1 cellular context compared by ENCODE assay signal in genomic region chr14:50116221-50116956, GRCh38.
A peak's percentile ranks its signal among the peaks of the same experiment; 100 is the strongest.
TF ChIP-seq lines count a peak whose summit lies in the region.

Gene VCPKMT (minus strand): TSS chr14:50116572. CDS start chr14:50116552, 20 bp downstream.

TF ChIP-seq in WTC11, 78 proteins besides CTCF, POLR2A, EP300 and RAD21 (continued from another document):
- TF ChIP-seq, protein P1, sequence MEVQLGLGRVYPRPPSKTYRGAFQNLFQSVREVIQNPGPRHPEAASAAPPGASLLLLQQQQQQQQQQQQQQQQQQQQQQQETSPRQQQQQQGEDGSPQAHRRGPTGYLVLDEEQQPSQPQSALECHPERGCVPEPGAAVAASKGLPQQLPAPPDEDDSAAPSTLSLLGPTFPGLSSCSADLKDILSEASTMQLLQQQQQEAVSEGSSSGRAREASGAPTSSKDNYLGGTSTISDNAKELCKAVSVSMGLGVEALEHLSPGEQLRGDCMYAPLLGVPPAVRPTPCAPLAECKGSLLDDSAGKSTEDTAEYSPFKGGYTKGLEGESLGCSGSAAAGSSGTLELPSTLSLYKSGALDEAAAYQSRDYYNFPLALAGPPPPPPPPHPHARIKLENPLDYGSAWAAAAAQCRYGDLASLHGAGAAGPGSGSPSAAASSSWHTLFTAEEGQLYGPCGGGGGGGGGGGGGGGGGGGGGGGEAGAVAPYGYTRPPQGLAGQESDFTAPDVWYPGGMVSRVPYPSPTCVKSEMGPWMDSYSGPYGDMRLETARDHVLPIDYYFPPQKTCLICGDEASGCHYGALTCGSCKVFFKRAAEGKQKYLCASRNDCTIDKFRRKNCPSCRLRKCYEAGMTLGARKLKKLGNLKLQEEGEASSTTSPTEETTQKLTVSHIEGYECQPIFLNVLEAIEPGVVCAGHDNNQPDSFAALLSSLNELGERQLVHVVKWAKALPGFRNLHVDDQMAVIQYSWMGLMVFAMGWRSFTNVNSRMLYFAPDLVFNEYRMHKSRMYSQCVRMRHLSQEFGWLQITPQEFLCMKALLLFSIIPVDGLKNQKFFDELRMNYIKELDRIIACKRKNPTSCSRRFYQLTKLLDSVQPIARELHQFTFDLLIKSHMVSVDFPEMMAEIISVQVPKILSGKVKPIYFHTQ (CRISPR knock-in tag; IDR thresholded peaks at IDR 0.05), result peak; percentile 63; the same call in 1 of the 2 replicates
- TF ChIP-seq GABPB1 (CRISPR knock-in tag; IDR thresholded peaks at IDR 0.05), result peak; percentile 53
- peak; percentile 100 for TF ChIP-seq SP1 (CRISPR knock-in tag; conservative IDR thresholded peaks at IDR 0.05)
- TF ChIP-seq ZNF416 (CRISPR knock-in tag; IDR thresholded peaks at IDR 0.05), result 0 out of 2 replicates have a peak, but pooled peaks have one; percentile 55
- TF ChIP-seq, protein P2, sequence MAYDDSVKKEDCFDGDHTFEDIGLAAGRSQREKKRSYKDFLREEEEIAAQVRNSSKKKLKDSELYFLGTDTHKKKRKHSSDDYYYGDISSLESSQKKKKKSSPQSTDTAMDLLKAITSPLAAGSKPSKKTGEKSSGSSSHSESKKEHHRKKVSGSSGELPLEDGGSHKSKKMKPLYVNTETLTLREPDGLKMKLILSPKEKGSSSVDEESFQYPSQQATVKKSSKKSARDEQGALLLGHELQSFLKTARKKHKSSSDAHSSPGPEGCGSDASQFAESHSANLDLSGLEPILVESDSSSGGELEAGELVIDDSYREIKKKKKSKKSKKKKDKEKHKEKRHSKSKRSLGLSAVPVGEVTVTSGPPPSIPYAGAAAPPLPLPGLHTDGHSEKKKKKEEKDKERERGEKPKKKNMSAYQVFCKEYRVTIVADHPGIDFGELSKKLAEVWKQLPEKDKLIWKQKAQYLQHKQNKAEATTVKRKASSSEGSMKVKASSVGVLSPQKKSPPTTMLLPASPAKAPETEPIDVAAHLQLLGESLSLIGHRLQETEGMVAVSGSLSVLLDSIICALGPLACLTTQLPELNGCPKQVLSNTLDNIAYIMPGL (CRISPR knock-in tag; IDR thresholded peaks at IDR 0.05), result 0 out of 2 replicates have a peak, but pooled peaks have one; percentile 44
- peak; percentile 84 for TF ChIP-seq FOXP1 (CRISPR knock-in tag; IDR thresholded peaks at IDR 0.05; ENCODE audit: borderline replicate concordance)
- TF ChIP-seq ZNF232 (CRISPR knock-in tag; IDR thresholded peaks at IDR 0.05), result no peak
- peak; percentile 83; the same call in 1 of the 2 replicates for TF ChIP-seq ARID4B (CRISPR knock-in tag; IDR thresholded peaks at IDR 0.05; ENCODE audit: borderline replicate concordance)
- TF ChIP-seq ZNF671 (CRISPR knock-in tag; IDR thresholded peaks at IDR 0.05), result peak; percentile 21; the same call in 1 of the 2 replicates
- no peak for TF ChIP-seq MXD4 (CRISPR knock-in tag; IDR thresholded peaks at IDR 0.05; ENCODE audit: borderline replicate concordance)
- TF ChIP-seq MAX (CRISPR knock-in tag; IDR thresholded peaks at IDR 0.05), result peak; percentile 83
- TF ChIP-seq, protein P3, sequence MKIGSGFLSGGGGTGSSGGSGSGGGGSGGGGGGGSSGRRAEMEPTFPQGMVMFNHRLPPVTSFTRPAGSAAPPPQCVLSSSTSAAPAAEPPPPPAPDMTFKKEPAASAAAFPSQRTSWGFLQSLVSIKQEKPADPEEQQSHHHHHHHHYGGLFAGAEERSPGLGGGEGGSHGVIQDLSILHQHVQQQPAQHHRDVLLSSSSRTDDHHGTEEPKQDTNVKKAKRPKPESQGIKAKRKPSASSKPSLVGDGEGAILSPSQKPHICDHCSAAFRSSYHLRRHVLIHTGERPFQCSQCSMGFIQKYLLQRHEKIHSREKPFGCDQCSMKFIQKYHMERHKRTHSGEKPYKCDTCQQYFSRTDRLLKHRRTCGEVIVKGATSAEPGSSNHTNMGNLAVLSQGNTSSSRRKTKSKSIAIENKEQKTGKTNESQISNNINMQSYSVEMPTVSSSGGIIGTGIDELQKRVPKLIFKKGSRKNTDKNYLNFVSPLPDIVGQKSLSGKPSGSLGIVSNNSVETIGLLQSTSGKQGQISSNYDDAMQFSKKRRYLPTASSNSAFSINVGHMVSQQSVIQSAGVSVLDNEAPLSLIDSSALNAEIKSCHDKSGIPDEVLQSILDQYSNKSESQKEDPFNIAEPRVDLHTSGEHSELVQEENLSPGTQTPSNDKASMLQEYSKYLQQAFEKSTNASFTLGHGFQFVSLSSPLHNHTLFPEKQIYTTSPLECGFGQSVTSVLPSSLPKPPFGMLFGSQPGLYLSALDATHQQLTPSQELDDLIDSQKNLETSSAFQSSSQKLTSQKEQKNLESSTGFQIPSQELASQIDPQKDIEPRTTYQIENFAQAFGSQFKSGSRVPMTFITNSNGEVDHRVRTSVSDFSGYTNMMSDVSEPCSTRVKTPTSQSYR (CRISPR knock-in tag; IDR thresholded peaks at IDR 0.05), result no peak
- peak; percentile 96 for TF ChIP-seq CREM (CRISPR knock-in tag; IDR thresholded peaks at IDR 0.05)
- TF ChIP-seq, protein P4, sequence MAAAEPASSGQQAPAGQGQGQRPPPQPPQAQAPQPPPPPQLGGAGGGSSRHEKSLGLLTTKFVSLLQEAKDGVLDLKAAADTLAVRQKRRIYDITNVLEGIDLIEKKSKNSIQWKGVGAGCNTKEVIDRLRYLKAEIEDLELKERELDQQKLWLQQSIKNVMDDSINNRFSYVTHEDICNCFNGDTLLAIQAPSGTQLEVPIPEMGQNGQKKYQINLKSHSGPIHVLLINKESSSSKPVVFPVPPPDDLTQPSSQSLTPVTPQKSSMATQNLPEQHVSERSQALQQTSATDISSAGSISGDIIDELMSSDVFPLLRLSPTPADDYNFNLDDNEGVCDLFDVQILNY (CRISPR knock-in tag; IDR thresholded peaks at IDR 0.05), result peak; percentile 88
- peak; percentile 81; the same call in 1 of the 2 replicates for TF ChIP-seq CREB1 (CRISPR knock-in tag; IDR thresholded peaks at IDR 0.05)
- 0 out of 2 replicates have a peak, but pooled peaks have one; percentile 71 for TF ChIP-seq FOXP4 (CRISPR knock-in tag; IDR thresholded peaks at IDR 0.05)
- 0 out of 2 replicates have a peak, but pooled peaks have one; percentile 80 for TF ChIP-seq TEAD1 (CRISPR knock-in tag; IDR thresholded peaks at IDR 0.05)
- peak; percentile 82; the same call in 1 of the 2 replicates for TF ChIP-seq ZBTB21 (CRISPR knock-in tag; IDR thresholded peaks at IDR 0.05; ENCODE audit: borderline replicate concordance)
- 0 out of 2 replicates have a peak, but pooled peaks have one; percentile 55 for TF ChIP-seq SMAD3 (CRISPR knock-in tag; IDR thresholded peaks at IDR 0.05; ENCODE audit: borderline replicate concordance)
TF ChIP-seq in WTC11: peak in this region for 22.
